Comparison of ENCODE assay signal across 8 cellular contexts in genomic region chr6:79076160-79076559, GRCh38. TPM values are rescaled to one million over a fixed set of nuclear protein-coding genes. Genes with fewer than 3 reads are reported as not detected.
A peak's percentile ranks its signal among the peaks of the same experiment; 100 is the strongest.
DNase-seq lines count a peak whose midpoint lies in the region; ATAC-seq, FAIRE-seq and TF ChIP-seq lines count a peak whose summit lies in the region.

No MANE protein-coding gene starts in this region.

- intact Hi-C loops in activated CD4-positive, alpha-beta memory T cell treated with anti-CD3 and anti-CD28 coated beads for 36 hours (cut with micrococcal nuclease), result loop anchor here (1.0 to 5.0 kb wide), 3 partner anchors 36 to 596 kb away; no protein-coding TSS in a partner anchor
- intact Hi-C loops in head of caudate nucleus (cut with DNase I), result loop anchor here (5.0 kb wide), 2 partner anchors 156 to 461 kb away; partner anchors contain the start of genes HMGN3 and LCA5

- H3K4me3 Mint-ChIP-seq in GM23338 (peak overlapping the region; percentile 94), glutamatergic neuron (ENCODE audit: unreplicated experiment) (peak overlapping the region; percentile 95)
- H3K4me3 Mint-ChIP-seq in activated CD4-positive, alpha-beta memory T cell treated with anti-CD3 and anti-CD28 coated beads for 36 hours, result peak overlapping the region; percentile 87

- TF ChIP-seq CTCF in 22Rv1 (IDR thresholded peaks at IDR 0.05) (no peak), GM23338 (conservative IDR thresholded peaks at IDR 0.05; ENCODE audit: low read depth in 2 of 2) (no peak), glutamatergic neuron (IDR thresholded peaks at IDR 0.05; ENCODE audit: partially characterized antibody, unreplicated experiment) (no peak)

- H3K4me3 ChIP-seq in GM23338, result peak overlapping the region; percentile 66
- no peak overlapping the region for H3K4me3 ChIP-seq in small intestine (ENCODE audit: low read depth in 1 of 2, low read length in 2 of 2)

- peaks cover 40% of the 10 kb centered on the region for H3K4me1 Mint-ChIP-seq in GM23338
- H3K4me1 Mint-ChIP-seq in activated CD4-positive, alpha-beta memory T cell treated with anti-CD3 and anti-CD28 coated beads for 36 hours (ENCODE audit: low read depth), result peaks cover 51% of the 10 kb centered on the region
- peaks cover 22% of the 10 kb centered on the region for H3K4me1 Mint-ChIP-seq in glutamatergic neuron (ENCODE audit: low read depth, unreplicated experiment)

- DNase-seq in GM23338 (ENCODE audit: low spot score) (no peak), glutamatergic neuron (no peak), small intestine (peak; percentile 8), head of caudate nucleus (no peak), Ammon's horn (ENCODE audit: low spot score) (no peak), NCI-H2196 (lab: John Stamatoyannopoulos, UW; ENCODE audit: unreplicated experiment) (no peak)
- peak; percentile 42 for DNase-seq in activated CD4-positive, alpha-beta memory T cell treated with anti-CD3 and anti-CD28 coated beads for 36 hours

- H3K27me3 Mint-ChIP-seq in GM23338 (ENCODE audit: insufficient read depth, low read depth, poor library complexity), result peaks cover 4% of the 10 kb centered on the region
- no peaks in the 10 kb centered on the region for H3K27me3 Mint-ChIP-seq in activated CD4-positive, alpha-beta memory T cell treated with anti-CD3 and anti-CD28 coated beads for 36 hours
- H3K27me3 Mint-ChIP-seq in glutamatergic neuron (ENCODE audit: unreplicated experiment), result peaks cover 6% of the 10 kb centered on the region

- no peak overlapping the region for H2AFZ ChIP-seq in GM23338

- WGBS in small intestine, 3 donors, result 1 to 6% (median 4%) methylated on average over 5 of the region's 5 CpGs

- no peak for ATAC-seq in GM23338

- H3K27ac ChIP-seq in 22Rv1 (peak overlapping the region; percentile 94), GM23338 (ENCODE audit: low read depth) (peak overlapping the region; percentile 91), small intestine (ENCODE audit: low read depth in 1 of 2, low read length in 1 of 2) (peak overlapping the region in 1 of 2 donors; percentile 78)

- H3K36me3 ChIP-seq in GM23338 (ENCODE audit: insufficient read depth), result no peaks in the 10 kb centered on the region
- H3K36me3 ChIP-seq in small intestine (ENCODE audit: control insufficient read depth in 2 of 2, insufficient read depth in 2 of 2, low read length in 2 of 2), result no peaks in the 10 kb centered on the region

- peaks cover 11% of the 10 kb centered on the region for H4K20me1 ChIP-seq in GM23338 (replicated peaks; ENCODE audit: insufficient read depth)

- CTCF ChIA-PET in activated CD4-positive, alpha-beta memory T cell treated with anti-CD3 and anti-CD28 coated beads for 36 hours (lab: Charles Lee), result no interaction called here

- POLR2A ChIA-PET in activated CD4-positive, alpha-beta memory T cell treated with anti-CD3 and anti-CD28 coated beads for 36 hours (lab: Charles Lee), result interaction anchor here (0.9 to 1.6 kb wide), 5 partner anchors 15 to 209 kb away, joined by 3 to 6 read pairs (median 3); partner anchors contain the start of gene IRAK1BP1

- peaks cover 56% of the 10 kb centered on the region for H3K79me2 ChIP-seq in GM23338 (replicated peaks; ENCODE audit: insufficient read depth)

- H3K4me2 ChIP-seq in GM23338, result peak overlapping the region; percentile 87

- no peak for FAIRE-seq in small intestine (lab: Jason Lieb, UNC)

- no peaks in the 10 kb centered on the region for H3F3A ChIP-seq in GM23338 (replicated peaks; ENCODE audit: low read depth)

- H3K9me2 ChIP-seq in GM23338 (ENCODE audit: insufficient read depth), result no peaks in the 10 kb centered on the region

- peak overlapping the region; percentile 96 for H3K27ac Mint-ChIP-seq in GM23338
- peak overlapping the region; percentile 93 for H3K27ac Mint-ChIP-seq in activated CD4-positive, alpha-beta memory T cell treated with anti-CD3 and anti-CD28 coated beads for 36 hours
- H3K27ac Mint-ChIP-seq in glutamatergic neuron (ENCODE audit: unreplicated experiment), result peak overlapping the region; percentile 94

- H3K27me3 ChIP-seq in GM23338 (ENCODE audit: insufficient read depth) (no peaks in the 10 kb centered on the region), small intestine (ENCODE audit: control insufficient read depth in 2 of 2, insufficient read depth in 2 of 2, low read length in 2 of 2) (no peaks in the 10 kb centered on the region)

- H3K9me3 ChIP-seq in small intestine (ENCODE audit: control insufficient read depth, low read depth), result no peaks in the 10 kb centered on the region

- H3K4me1 ChIP-seq in GM23338 (ENCODE audit: insufficient read depth) (peaks cover 38% of the 10 kb centered on the region), small intestine (ENCODE audit: control insufficient read depth in 2 of 2, insufficient read depth in 1 of 2, low read depth in 1 of 2, low read length in 1 of 2) (peaks cover 0 to 2% of the 10 kb centered on the region in 2 donors)

- peaks cover 17% of the 10 kb centered on the region for H3K36me3 Mint-ChIP-seq in GM23338 (ENCODE audit: low read depth)
- peaks cover 18% of the 10 kb centered on the region for H3K36me3 Mint-ChIP-seq in activated CD4-positive, alpha-beta memory T cell treated with anti-CD3 and anti-CD28 coated beads for 36 hours
- H3K36me3 Mint-ChIP-seq in glutamatergic neuron (ENCODE audit: unreplicated experiment), result no peaks in the 10 kb centered on the region

- peaks cover 3% of the 10 kb centered on the region; the same call in 1 of the 3 replicates for H3K9me3 Mint-ChIP-seq in GM23338
- H3K9me3 Mint-ChIP-seq in activated CD4-positive, alpha-beta memory T cell treated with anti-CD3 and anti-CD28 coated beads for 36 hours, result no peaks in the 10 kb centered on the region
- peaks cover 15% of the 10 kb centered on the region for H3K9me3 Mint-ChIP-seq in glutamatergic neuron (ENCODE audit: unreplicated experiment)

TF ChIP-seq in GM23338, 12 proteins besides CTCF, POLR2A, EP300 and RAD21:
- TF ChIP-seq ZNF114 (CRISPR knock-in tag; IDR thresholded peaks at IDR 0.05), result no peak

RNA-seq across cellular contexts. Expression of gene PHIP, which starts 1.9 kb away (rescaled TPM):
- 63.6 and 65.4 TPM in 2 replicates for total RNA-seq in GM23338 (2014; rRNA removed; shearing (Covaris generic))
- 38.0 and 48.0 TPM in 2 replicates for polyA plus RNA-seq in GM23338 (2016; fragmentation: Nextera tagmentation; extraction: Ambion mirVana)
- total RNA-seq in activated CD4-positive, alpha-beta memory T cell treated with anti-CD3 and anti-CD28 coated beads for 36 hours, result 10 to 100 TPM; 25.5 to 27.9 TPM
- 60.0 TPM for total RNA-seq in glutamatergic neuron (ENCODE audit: unreplicated experiment)
- polyA plus RNA-seq in small intestine, result 1 to 10 TPM; 6.0 to 6.5 (median 6.2) TPM

Comparison
In these comparisons a context has a peak if more than half of its experiments do, and no peak if none do; other contexts are left out.
1. DNase-seq: peak in activated CD4-positive, alpha-beta memory T cell treated with anti-CD3 and anti-CD28 coated beads for 36 hours (single experiment) and small intestine (single experiment); none in GM23338 (single experiment), glutamatergic neuron (single experiment), head of caudate nucleus (0 of 42), Ammon's horn (single experiment) and NCI-H2196 (single experiment).
2. Peak in every context shown above with its lines, with median percentiles within 50 percentile points of each other: H3K27ac Mint-ChIP-seq and H3K4me3 Mint-ChIP-seq.